ENCODE assay signal across 9 cellular contexts in the genomic region with DNA sequence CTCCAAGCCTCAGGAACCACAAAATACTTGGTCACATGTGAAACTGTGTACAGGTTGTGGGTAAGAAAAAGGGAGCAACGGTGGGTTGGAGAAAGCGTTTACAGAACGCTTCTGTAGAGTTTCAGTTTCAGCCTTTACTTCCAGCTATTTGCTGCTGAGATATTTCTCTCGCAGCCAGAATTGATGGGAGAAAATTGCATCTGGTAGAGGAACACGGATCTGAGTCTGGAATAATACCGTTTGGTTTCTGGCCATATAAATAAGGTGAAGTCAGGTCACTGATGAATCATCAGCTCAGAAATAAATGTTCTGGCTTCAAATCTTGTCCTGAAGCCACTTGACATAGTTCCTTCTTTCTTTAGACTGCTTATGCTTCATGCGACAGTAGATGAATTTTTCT. TPM values are rescaled to one million over a fixed set of nuclear protein-coding genes. Genes with fewer than 3 reads are reported as not detected.
DNase-seq lines count a peak whose midpoint lies in the region; ATAC-seq and TF ChIP-seq lines count a peak whose summit lies in the region.
"Had no signal": no experiment of that assay in that cellular context is flagged by ENCODE, and none has a peak within 500 bp of the region (broad histone marks: within the 10 kb centered on the region; RNA-seq: fewer than 3 reads in every experiment).

No MANE protein-coding gene starts in this region.

- peak overlapping the region in 5 of 8 donors; percentile 5 to 48 (median 28) for H3K27ac ChIP-seq in spleen
- H3K27ac ChIP-seq: RWPE1 had no signal

- no peak for TF ChIP-seq POLR2A in spleen (IDR thresholded peaks at IDR 0.05)

- no peaks in the 10 kb centered on the region for H3K36me3 ChIP-seq in spleen

- ATAC-seq in GM21390 (IDR thresholded peaks at IDR 0.05; ENCODE audit: unreplicated experiment) (peak; percentile 58), Right ventricle myocardium superior (ENCODE audit: poor library complexity) (peak; percentile 89), HG03108 (IDR thresholded peaks at IDR 0.05; ENCODE audit: unreplicated experiment) (no peak)

- peak overlapping the region in 2 of 8 donors; percentile 3 to 35 for H3K4me3 ChIP-seq in spleen

- peak; percentile 67 for DNase-seq in RPMI8226
- no peak for DNase-seq in Right ventricle myocardium superior
- no peak for DNase-seq in spleen
- no peak for DNase-seq in DMS53 treated with DMSO at 0.1 percent for 48 hours (lab: John Stamatoyannopoulos, UW; ENCODE audit: unreplicated experiment)
- no peak for DNase-seq in germinal center (ENCODE audit: low spot score)
- DNase-seq in HuH-7.5 (ENCODE audit: low spot score): no peak

- WGBS in spleen, 5 donors: 30 to 52% (median 37%) methylated on average over 7 of the region's 7 CpGs

- peaks cover 0 to 10% (median 0%) of the 10 kb centered on the region in 6 donors for H3K4me1 ChIP-seq in spleen

- no peaks in the 10 kb centered on the region for H3K27me3 ChIP-seq in spleen (replicated peaks in 1 of 7)

- intact Hi-C loops in Right ventricle myocardium superior (cut with DNase I): no loop called here
- intact Hi-C loops in spleen (cut with DNase I; ENCODE audit: low total_unique reads): no loop called here

- TF ChIP-seq CTCF in spleen (IDR thresholded peaks at IDR 0.05 in 8 of 11, conservative IDR thresholded peaks at IDR 0.05 in 3 of 11): no peak

- H3K9me3 ChIP-seq in spleen: peaks cover 0 to 4% (median 0%) of the 10 kb centered on the region in 8 donors

RNA-seq across cellular contexts. Expression of a gene that starts 20.3 kb away (rescaled TPM):
- total RNA-seq in Right ventricle myocardium superior (4.7 TPM), spleen (10 to 100 TPM in 5 of 7 donors, 1 to 10 TPM in 2; 7.3 to 25.7 (median 15.1) TPM)
- polyA plus RNA-seq in spleen: 1 to 10 TPM; 3.6 to 8.9 (median 6.0) TPM
